Comparison of ENCODE assay signal across 14 cellular contexts in the genomic region with DNA sequence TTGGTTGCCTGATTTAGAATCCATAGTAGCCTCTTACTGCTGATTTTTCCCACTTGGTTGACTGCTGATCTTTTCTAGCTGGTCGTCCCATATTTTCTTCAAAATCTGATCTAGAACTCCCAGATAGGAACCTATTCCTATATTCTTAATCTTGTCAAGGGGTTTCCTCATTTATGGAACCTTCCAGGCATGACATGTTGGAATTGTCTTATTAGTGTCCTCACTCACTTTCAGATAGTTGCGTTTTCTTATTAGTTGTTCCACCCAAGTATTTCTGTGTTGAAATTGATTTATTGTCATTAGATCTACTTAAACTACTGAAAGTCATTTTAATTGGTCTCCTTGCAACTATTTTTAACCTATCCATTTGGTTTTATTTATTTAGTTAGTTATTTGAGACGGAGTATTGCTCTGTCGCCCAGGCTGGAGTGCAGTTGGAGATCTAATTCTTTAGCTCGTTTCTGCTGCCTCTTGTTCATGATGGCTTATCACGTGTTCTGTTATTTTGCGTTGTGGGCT.
"Had no signal": no experiment of that assay in that cellular context is flagged by ENCODE, and none has a peak within 500 bp of the region (broad histone marks: within the 10 kb centered on the region; RNA-seq: fewer than 3 reads in every experiment).

No MANE protein-coding gene starts in this region.

- H3K27ac Mint-ChIP-seq: activated CD8-positive, alpha-beta T cell treated with anti-CD3 and anti-CD28 coated beads, Interleukin-2, amount 10 ng/mL, durations not matched to agents 7 days and 5 days; stimulated activated memory B cell treated with anti-CD40 and anti-IgM and Interleukin-4, amounts not matched to agents 10 μg/mL and 1 μg/mL and 100 μg/mL, for 72 hours; T-helper 1 cell treated with Interleukin-12 subunit alpha and Interleukin-12 subunit beta and Interleukin-4 antibody, amounts not matched to agents 30 μg/mL and 1 μg/mL, for 36 hours had no signal

- H3K9ac ChIP-seq: parathyroid adenoma had no signal

- H3K27ac ChIP-seq: esophagus squamous epithelium, parathyroid adenoma, tibial nerve had no signal

- H3K9me3 Mint-ChIP-seq: stimulated activated memory B cell treated with anti-CD40 and anti-IgM and Interleukin-4, amounts not matched to agents 10 μg/mL and 1 μg/mL and 100 μg/mL, for 72 hours; T-helper 1 cell treated with Interleukin-12 subunit alpha and Interleukin-12 subunit beta and Interleukin-4 antibody, amounts not matched to agents 30 μg/mL and 1 μg/mL, for 36 hours had no signal

- H3K9me3 ChIP-seq: esophagus squamous epithelium, tibial nerve had no signal

- H3K27me3 Mint-ChIP-seq: stimulated activated memory B cell treated with anti-CD40 and anti-IgM and Interleukin-4, amounts not matched to agents 10 μg/mL and 1 μg/mL and 100 μg/mL, for 72 hours had no signal

- H3K27me3 ChIP-seq: esophagus squamous epithelium, tibial nerve had no signal

- H3K4me3 ChIP-seq: esophagus squamous epithelium, smooth muscle cell, tibial nerve had no signal

- FAIRE-seq: colon had no signal

- H3K4me3 Mint-ChIP-seq: activated CD8-positive, alpha-beta T cell treated with anti-CD3 and anti-CD28 coated beads, Interleukin-2, amount 10 ng/mL, durations not matched to agents 7 days and 5 days; mesothelial cell of epicardium; stimulated activated memory B cell treated with anti-CD40 and anti-IgM and Interleukin-4, amounts not matched to agents 10 μg/mL and 1 μg/mL and 100 μg/mL, for 72 hours; T-helper 1 cell treated with Interleukin-12 subunit alpha and Interleukin-12 subunit beta and Interleukin-4 antibody, amounts not matched to agents 30 μg/mL and 1 μg/mL, for 36 hours had no signal

- H3K36me3 ChIP-seq: esophagus squamous epithelium, tibial nerve had no signal

- DNase-seq: activated CD4-positive, alpha-beta T cell treated with anti-CD3 and anti-CD28 coated beads for 4 hours; activated CD8-positive, alpha-beta memory T cell treated with anti-CD3 and anti-CD28 coated beads, Interleukin-2, amount 50 U/mL, for 48 hours; activated CD8-positive, alpha-beta T cell treated with anti-CD3 and anti-CD28 coated beads, Interleukin-2, amount 10 ng/mL, durations not matched to agents 7 days and 5 days; activated naive CD4-positive, alpha-beta T cell; aorta; esophagus squamous epithelium; foreskin fibroblast had no signal
